1 cellular context compared by ENCODE assay signal in the genomic region with DNA sequence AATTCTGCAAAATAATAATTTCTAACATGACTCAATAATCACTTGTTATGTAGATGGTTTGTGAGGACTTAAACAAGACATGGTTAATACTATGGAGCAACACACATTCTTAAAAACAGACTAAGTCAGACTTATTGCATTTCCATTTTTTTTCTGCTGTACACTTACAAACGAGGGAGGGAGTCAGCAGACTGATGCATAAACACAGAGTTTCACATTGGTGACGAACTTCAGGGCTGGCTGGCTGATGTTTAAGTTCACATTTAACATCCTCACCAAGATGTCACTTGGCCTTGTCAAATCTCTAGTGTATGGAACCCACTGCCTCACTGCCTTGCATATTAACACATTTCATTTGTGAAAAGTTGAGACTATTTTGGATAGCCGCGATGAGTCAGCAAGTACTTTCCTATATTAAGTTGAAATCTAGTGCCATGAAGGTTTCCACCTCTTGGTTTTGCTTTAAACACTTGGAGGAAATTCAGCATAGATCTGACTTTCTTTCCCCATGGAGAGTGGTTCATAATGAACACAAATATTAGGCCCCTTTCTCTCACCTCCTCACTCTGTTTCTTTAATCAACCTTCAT.
TF ChIP-seq lines count a peak whose summit lies in the region.

No MANE protein-coding gene starts in this region.

TF ChIP-seq in GM23338, 12 proteins besides CTCF, POLR2A, EP300 and RAD21 (continued from another document):
- TF ChIP-seq, protein P1, sequence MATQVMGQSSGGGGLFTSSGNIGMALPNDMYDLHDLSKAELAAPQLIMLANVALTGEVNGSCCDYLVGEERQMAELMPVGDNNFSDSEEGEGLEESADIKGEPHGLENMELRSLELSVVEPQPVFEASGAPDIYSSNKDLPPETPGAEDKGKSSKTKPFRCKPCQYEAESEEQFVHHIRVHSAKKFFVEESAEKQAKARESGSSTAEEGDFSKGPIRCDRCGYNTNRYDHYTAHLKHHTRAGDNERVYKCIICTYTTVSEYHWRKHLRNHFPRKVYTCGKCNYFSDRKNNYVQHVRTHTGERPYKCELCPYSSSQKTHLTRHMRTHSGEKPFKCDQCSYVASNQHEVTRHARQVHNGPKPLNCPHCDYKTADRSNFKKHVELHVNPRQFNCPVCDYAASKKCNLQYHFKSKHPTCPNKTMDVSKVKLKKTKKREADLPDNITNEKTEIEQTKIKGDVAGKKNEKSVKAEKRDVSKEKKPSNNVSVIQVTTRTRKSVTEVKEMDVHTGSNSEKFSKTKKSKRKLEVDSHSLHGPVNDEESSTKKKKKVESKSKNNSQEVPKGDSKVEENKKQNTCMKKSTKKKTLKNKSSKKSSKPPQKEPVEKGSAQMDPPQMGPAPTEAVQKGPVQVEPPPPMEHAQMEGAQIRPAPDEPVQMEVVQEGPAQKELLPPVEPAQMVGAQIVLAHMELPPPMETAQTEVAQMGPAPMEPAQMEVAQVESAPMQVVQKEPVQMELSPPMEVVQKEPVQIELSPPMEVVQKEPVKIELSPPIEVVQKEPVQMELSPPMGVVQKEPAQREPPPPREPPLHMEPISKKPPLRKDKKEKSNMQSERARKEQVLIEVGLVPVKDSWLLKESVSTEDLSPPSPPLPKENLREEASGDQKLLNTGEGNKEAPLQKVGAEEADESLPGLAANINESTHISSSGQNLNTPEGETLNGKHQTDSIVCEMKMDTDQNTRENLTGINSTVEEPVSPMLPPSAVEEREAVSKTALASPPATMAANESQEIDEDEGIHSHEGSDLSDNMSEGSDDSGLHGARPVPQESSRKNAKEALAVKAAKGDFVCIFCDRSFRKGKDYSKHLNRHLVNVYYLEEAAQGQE (IDR thresholded peaks at IDR 0.05; ENCODE audit: unreplicated experiment): no peak
- TF ChIP-seq, protein P2, sequence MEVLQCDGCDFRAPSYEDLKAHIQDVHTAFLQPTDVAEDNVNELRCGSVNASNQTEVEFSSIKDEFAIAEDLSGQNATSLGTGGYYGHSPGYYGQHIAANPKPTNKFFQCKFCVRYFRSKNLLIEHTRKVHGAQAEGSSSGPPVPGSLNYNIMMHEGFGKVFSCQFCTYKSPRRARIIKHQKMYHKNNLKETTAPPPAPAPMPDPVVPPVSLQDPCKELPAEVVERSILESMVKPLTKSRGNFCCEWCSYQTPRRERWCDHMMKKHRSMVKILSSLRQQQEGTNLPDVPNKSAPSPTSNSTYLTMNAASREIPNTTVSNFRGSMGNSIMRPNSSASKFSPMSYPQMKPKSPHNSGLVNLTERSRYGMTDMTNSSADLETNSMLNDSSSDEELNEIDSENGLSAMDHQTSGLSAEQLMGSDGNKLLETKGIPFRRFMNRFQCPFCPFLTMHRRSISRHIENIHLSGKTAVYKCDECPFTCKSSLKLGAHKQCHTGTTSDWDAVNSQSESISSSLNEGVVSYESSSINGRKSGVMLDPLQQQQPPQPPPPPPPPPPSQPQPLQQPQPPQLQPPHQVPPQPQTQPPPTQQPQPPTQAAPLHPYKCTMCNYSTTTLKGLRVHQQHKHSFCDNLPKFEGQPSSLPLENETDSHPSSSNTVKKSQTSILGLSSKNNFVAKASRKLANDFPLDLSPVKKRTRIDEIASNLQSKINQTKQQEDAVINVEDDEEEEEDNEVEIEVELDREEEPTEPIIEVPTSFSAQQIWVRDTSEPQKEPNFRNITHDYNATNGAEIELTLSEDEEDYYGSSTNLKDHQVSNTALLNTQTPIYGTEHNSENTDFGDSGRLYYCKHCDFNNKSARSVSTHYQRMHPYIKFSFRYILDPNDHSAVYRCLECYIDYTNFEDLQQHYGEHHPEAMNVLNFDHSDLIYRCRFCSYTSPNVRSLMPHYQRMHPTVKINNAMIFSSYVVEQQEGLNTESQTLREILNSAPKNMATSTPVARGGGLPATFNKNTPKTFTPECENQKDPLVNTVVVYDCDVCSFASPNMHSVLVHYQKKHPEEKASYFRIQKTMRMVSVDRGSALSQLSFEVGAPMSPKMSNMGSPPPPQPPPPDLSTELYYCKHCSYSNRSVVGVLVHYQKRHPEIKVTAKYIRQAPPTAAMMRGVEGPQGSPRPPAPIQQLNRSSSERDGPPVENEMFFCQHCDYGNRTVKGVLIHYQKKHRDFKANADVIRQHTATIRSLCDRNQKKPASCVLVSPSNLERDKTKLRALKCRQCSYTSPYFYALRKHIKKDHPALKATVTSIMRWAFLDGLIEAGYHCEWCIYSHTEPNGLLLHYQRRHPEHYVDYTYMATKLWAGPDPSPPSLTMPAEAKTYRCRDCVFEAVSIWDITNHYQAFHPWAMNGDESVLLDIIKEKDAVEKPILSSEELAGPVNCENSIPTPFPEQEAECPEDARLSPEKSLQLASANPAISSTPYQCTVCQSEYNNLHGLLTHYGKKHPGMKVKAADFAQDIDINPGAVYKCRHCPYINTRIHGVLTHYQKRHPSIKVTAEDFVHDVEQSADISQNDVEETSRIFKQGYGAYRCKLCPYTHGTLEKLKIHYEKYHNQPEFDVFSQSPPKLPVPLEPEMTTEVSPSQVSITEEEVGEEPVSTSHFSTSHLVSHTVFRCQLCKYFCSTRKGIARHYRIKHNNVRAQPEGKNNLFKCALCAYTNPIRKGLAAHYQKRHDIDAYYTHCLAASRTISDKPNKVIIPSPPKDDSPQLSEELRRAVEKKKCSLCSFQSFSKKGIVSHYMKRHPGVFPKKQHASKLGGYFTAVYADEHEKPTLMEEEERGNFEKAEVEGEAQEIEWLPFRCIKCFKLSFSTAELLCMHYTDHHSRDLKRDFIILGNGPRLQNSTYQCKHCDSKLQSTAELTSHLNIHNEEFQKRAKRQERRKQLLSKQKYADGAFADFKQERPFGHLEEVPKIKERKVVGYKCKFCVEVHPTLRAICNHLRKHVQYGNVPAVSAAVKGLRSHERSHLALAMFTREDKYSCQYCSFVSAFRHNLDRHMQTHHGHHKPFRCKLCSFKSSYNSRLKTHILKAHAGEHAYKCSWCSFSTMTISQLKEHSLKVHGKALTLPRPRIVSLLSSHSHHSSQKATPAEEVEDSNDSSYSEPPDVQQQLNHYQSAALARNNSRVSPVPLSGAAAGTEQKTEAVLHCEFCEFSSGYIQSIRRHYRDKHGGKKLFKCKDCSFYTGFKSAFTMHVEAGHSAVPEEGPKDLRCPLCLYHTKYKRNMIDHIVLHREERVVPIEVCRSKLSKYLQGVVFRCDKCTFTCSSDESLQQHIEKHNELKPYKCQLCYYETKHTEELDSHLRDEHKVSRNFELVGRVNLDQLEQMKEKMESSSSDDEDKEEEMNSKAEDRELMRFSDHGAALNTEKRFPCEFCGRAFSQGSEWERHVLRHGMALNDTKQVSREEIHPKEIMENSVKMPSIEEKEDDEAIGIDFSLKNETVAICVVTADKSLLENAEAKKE (CRISPR knock-in tag; IDR thresholded peaks at IDR 0.05): no peak
- TF ChIP-seq ZNF114 (CRISPR knock-in tag; IDR thresholded peaks at IDR 0.05): no peak
- no peak for TF ChIP-seq CREB1 (CRISPR knock-in tag; IDR thresholded peaks at IDR 0.05; ENCODE audit: low read depth)
- TF ChIP-seq JUNB (IDR thresholded peaks at IDR 0.05; ENCODE audit: unreplicated experiment): no peak
- TF ChIP-seq EZH2phosphoT487 (IDR thresholded peaks at IDR 0.05; ENCODE audit: unreplicated experiment): no peak
- TF ChIP-seq ZNF331 (CRISPR knock-in tag; IDR thresholded peaks at IDR 0.05; ENCODE audit: low read depth): no peak
- no peak for TF ChIP-seq EZH2 (IDR thresholded peaks at IDR 0.05; ENCODE audit: low read depth, unreplicated experiment)
- no peak for TF ChIP-seq STAT1 (IDR thresholded peaks at IDR 0.05; ENCODE audit: unreplicated experiment)
